ENCODE assay signal across 17 cellular contexts in the genomic region with DNA sequence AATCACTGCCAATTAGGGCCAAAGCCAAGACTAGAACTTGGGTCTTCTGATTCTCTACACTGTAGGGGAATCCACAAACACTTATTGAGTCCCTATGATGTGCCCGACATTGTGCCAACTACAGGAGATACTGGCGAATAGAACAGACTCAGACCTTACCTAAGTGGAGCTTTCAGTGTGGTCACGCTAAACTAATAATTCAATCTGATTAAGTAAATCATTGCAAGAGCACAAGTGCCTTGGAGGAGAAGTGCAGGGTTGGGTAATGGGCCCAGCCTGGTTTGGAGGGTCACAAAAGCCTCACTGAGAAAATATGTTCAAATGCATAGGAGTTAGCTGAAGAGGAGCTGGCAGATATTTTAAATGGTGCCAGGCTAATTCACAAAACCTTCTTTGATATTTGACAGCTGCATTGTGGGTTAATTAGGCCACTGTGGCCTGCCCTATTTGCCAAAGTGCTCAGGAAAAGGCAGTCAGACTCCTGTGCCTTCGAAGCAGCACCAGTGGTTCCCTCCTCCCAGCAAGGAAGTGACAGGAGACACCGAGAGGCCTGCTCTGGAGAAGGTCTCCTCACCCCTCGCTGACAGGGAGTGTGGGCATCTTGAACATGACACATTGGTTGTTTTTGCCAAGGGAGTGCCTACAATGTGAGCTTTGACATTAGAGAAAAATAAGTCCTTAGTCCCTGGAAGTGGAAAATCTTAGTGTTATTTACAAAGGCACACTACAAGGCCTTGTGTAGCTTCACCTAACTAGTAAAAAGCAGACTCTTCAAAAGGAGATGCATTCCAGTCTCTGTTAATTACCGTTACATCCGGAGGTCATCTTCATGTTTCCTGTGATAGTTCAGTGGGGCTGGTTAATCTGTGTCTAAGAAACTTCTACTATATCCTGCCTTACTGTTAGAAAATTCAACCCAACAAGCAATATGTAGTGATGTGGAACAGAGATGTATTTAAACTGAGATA. TPM values are rescaled to one million over a fixed set of nuclear protein-coding genes. Genes with fewer than 3 reads are reported as not detected.
DNase-seq lines count a peak whose midpoint lies in the region; ATAC-seq and TF ChIP-seq lines count a peak whose summit lies in the region.
"Had no signal": no experiment of that assay in that cellular context is flagged by ENCODE, and none has a peak within 500 bp of the region (broad histone marks: within the 10 kb centered on the region; RNA-seq: fewer than 3 reads in every experiment).

No MANE protein-coding gene starts in this region.

- no peak overlapping the region for H3K4me3 Mint-ChIP-seq in osteocyte (ENCODE audit: unreplicated experiment)
- H3K4me3 Mint-ChIP-seq: activated naive CD8-positive, alpha-beta T cell treated with anti-CD3 and anti-CD28 coated beads, Interleukin-2, amount 10 ng/mL, durations not matched to agents 7 days and 5 days; stimulated activated naive B cell treated with anti-CD40 and anti-IgM and Interleukin-4, amounts not matched to agents 10 μg/mL and 1 μg/mL and 100 μg/mL, for 72 hours had no signal

- H3K27ac ChIP-seq in neuronal stem cell (replicated peaks; ENCODE audit: low read length) = no peak overlapping the region
- H3K27ac ChIP-seq: BLaER1, psoas muscle had no signal

- H3K18ac ChIP-seq in neuronal stem cell (ENCODE audit: low read length) = no peak overlapping the region

- H2BK12ac ChIP-seq in neuronal stem cell (ENCODE audit: low read length) = no peak overlapping the region

- no peak overlapping the region for H2AK5ac ChIP-seq in neuronal stem cell (ENCODE audit: low read depth, low read length)

- no peaks in the 10 kb centered on the region for H3K9me3 ChIP-seq in neuronal stem cell (replicated peaks in 1 of 2; ENCODE audit: control insufficient read depth in 2 of 2, insufficient read depth in 1 of 2, low read depth in 1 of 2, low read length in 2 of 2)
- H3K9me3 ChIP-seq: BLaER1, psoas muscle had no signal

- no peak overlapping the region for H3K14ac ChIP-seq in neuronal stem cell (ENCODE audit: low read length)

- TF ChIP-seq CTCF in osteocyte (IDR thresholded peaks at IDR 0.05) = no peak

- peaks cover 3% of the 10 kb centered on the region for H3K36me3 Mint-ChIP-seq in osteocyte (ENCODE audit: unreplicated experiment)
- H3K36me3 Mint-ChIP-seq: activated naive CD8-positive, alpha-beta T cell treated with anti-CD3 and anti-CD28 coated beads, Interleukin-2, amount 10 ng/mL, durations not matched to agents 7 days and 5 days; stimulated activated naive B cell treated with anti-CD40 and anti-IgM and Interleukin-4, amounts not matched to agents 10 μg/mL and 1 μg/mL and 100 μg/mL, for 72 hours had no signal

- no peak overlapping the region for H3K23ac ChIP-seq in neuronal stem cell (ENCODE audit: low read depth, low read length, poor library complexity)

- no peaks in the 10 kb centered on the region for H3K9me3 Mint-ChIP-seq in osteocyte (ENCODE audit: unreplicated experiment)
- H3K9me3 Mint-ChIP-seq: activated naive CD8-positive, alpha-beta T cell treated with anti-CD3 and anti-CD28 coated beads, Interleukin-2, amount 10 ng/mL, durations not matched to agents 7 days and 5 days; stimulated activated naive B cell treated with anti-CD40 and anti-IgM and Interleukin-4, amounts not matched to agents 10 μg/mL and 1 μg/mL and 100 μg/mL, for 72 hours had no signal

- no peak overlapping the region for H2AFZ ChIP-seq in neuronal stem cell (ENCODE audit: low read length)

- no peak overlapping the region for H3K4ac ChIP-seq in neuronal stem cell (ENCODE audit: low read length)

- no peak overlapping the region for H3K4me2 ChIP-seq in neuronal stem cell (ENCODE audit: insufficient read depth, low read length, poor library complexity, severe bottlenecking)
- H3K4me2 ChIP-seq: BLaER1 had no signal

- no peaks in the 10 kb centered on the region for H3K79me1 ChIP-seq in neuronal stem cell (ENCODE audit: low read depth, low read length)

- peaks cover 0 to 6% of the 10 kb centered on the region in 2 donors for H3K4me1 ChIP-seq in neuronal stem cell (ENCODE audit: control insufficient read depth in 2 of 2, insufficient read depth in 1 of 2, low read depth in 1 of 2, low read length in 2 of 2)
- H3K4me1 ChIP-seq: psoas muscle had no signal

- H3K4me3 ChIP-seq in neuronal stem cell (ENCODE audit: low read length in 2 of 2) = no peak overlapping the region
- H3K4me3 ChIP-seq: BLaER1, psoas muscle had no signal

- H3K27ac Mint-ChIP-seq in osteocyte (ENCODE audit: unreplicated experiment) = peak overlapping the region; percentile 80
- H3K27ac Mint-ChIP-seq: activated naive CD8-positive, alpha-beta T cell treated with anti-CD3 and anti-CD28 coated beads, Interleukin-2, amount 10 ng/mL, durations not matched to agents 7 days and 5 days; stimulated activated naive B cell treated with anti-CD40 and anti-IgM and Interleukin-4, amounts not matched to agents 10 μg/mL and 1 μg/mL and 100 μg/mL, for 72 hours had no signal

- H3K9ac ChIP-seq in neuronal stem cell (ENCODE audit: low read depth, low read length, poor library complexity) = no peak overlapping the region
- H3K9ac ChIP-seq: BLaER1 had no signal

- DNase-seq in RPMI7951 (ENCODE audit: low read depth) (peak; percentile 63), foreskin melanocyte (peak; percentile 83), osteocyte (ENCODE audit: extremely low spot score, unreplicated experiment) (no peak), dedifferentiated amniotic fluid mesenchymal stem cell (ENCODE audit: extremely low spot score) (no peak), neuronal stem cell (ENCODE audit: low spot score) (no peak), NCI-H82 treated with DMSO at 0.1 percent for 48 hours (lab: John Stamatoyannopoulos, UW; ENCODE audit: unreplicated experiment) (no peak)
- DNase-seq: activated CD8-positive, alpha-beta memory T cell treated with anti-CD3 and anti-CD28 coated beads, Interleukin-2, amount 50 U/mL, for 48 hours; activated naive CD8-positive, alpha-beta T cell treated with anti-CD3 and anti-CD28 coated beads, Interleukin-2, amount 10 ng/mL, durations not matched to agents 7 days and 5 days; Kasumi-1; midbrain; NCI-H1694; NCI-H526; psoas muscle; stimulated activated CD4-positive, alpha-beta T cell treated with anti-CD3 and anti-CD28 coated beads, Interleukin-4, amount 100 ng/mL, for 24 hours; stimulated activated naive B cell treated with anti-CD40 and anti-IgM and Interleukin-4, amounts not matched to agents 10 μg/mL and 1 μg/mL and 100 μg/mL, for 72 hours had no signal

- ATAC-seq in GM21423 (IDR thresholded peaks at IDR 0.05; ENCODE audit: unreplicated experiment) = peak; percentile 72
- ATAC-seq: psoas muscle; stimulated activated naive B cell treated with anti-CD40 and anti-IgM and Interleukin-4, amounts not matched to agents 10 μg/mL and 1 μg/mL and 100 μg/mL, for 72 hours had no signal

- no peak overlapping the region for H4K91ac ChIP-seq in neuronal stem cell (ENCODE audit: low read depth, low read length, poor library complexity)

- H4K8ac ChIP-seq in neuronal stem cell (ENCODE audit: low read depth, low read length) = no peak overlapping the region

- no peak overlapping the region for H2BK15ac ChIP-seq in neuronal stem cell (ENCODE audit: low read length)

- no peak overlapping the region for H2BK120ac ChIP-seq in neuronal stem cell (ENCODE audit: low read depth, low read length)

- no peaks in the 10 kb centered on the region for H3K27me3 Mint-ChIP-seq in osteocyte (ENCODE audit: unreplicated experiment)
- H3K27me3 Mint-ChIP-seq: activated naive CD8-positive, alpha-beta T cell treated with anti-CD3 and anti-CD28 coated beads, Interleukin-2, amount 10 ng/mL, durations not matched to agents 7 days and 5 days; stimulated activated naive B cell treated with anti-CD40 and anti-IgM and Interleukin-4, amounts not matched to agents 10 μg/mL and 1 μg/mL and 100 μg/mL, for 72 hours had no signal

- H3K4me1 Mint-ChIP-seq in osteocyte (ENCODE audit: unreplicated experiment) = peaks cover 32% of the 10 kb centered on the region
- H3K4me1 Mint-ChIP-seq: stimulated activated naive B cell treated with anti-CD40 and anti-IgM and Interleukin-4, amounts not matched to agents 10 μg/mL and 1 μg/mL and 100 μg/mL, for 72 hours had no signal

- WGBS in neuronal stem cell (ENCODE audit: extremely low coverage in 2 of 2, insufficient read length in 2 of 2, insufficient replicate concordance in 1 of 2), 2 donors = no CpG with 5 or more reads among the region's 8 CpGs

- no peaks in the 10 kb centered on the region for H3K36me3 ChIP-seq in neuronal stem cell (replicated peaks in 1 of 2; ENCODE audit: control insufficient read depth in 2 of 2, insufficient read depth in 2 of 2, low read length in 2 of 2)
- H3K36me3 ChIP-seq: BLaER1 had no signal

- H2BK5ac ChIP-seq in neuronal stem cell (ENCODE audit: low read length) = no peak overlapping the region

- H3K27me3 ChIP-seq in neuronal stem cell (ENCODE audit: control insufficient read depth in 3 of 3, insufficient read depth in 3 of 3, low read depth in 1 of 3, low read length in 3 of 3) = no peaks in the 10 kb centered on the region
- H3K27me3 ChIP-seq: BLaER1 had no signal

RNA-seq across cellular contexts. Expression of gene TRAF1, which starts 24.1 kb away (rescaled TPM):
- 3.1 and 3.4 TPM in 2 replicates for total RNA-seq in RPMI7951 (2014; rRNA removed; shearing (Covaris generic))
- total RNA-seq in osteocyte = 7.1 and 7.8 TPM in 2 replicates
- polyA plus RNA-seq in neuronal stem cell (2013, experiment 1 of 2) = 2.0 TPM
- 2.0 TPM for polyA plus RNA-seq in neuronal stem cell (2013, experiment 2 of 2)

Comparison
In these comparisons a context has a peak if more than half of its experiments do, and no peak if none do; other contexts are left out.
1. DNase-seq: peak in RPMI7951 (single experiment) and foreskin melanocyte (single experiment); none in osteocyte (single experiment), dedifferentiated amniotic fluid mesenchymal stem cell (single experiment), neuronal stem cell (single experiment) and NCI-H82 treated with DMSO at 0.1 percent for 48 hours (single experiment).